ENCODE assay signal across 8 cellular contexts in the genomic region with DNA sequence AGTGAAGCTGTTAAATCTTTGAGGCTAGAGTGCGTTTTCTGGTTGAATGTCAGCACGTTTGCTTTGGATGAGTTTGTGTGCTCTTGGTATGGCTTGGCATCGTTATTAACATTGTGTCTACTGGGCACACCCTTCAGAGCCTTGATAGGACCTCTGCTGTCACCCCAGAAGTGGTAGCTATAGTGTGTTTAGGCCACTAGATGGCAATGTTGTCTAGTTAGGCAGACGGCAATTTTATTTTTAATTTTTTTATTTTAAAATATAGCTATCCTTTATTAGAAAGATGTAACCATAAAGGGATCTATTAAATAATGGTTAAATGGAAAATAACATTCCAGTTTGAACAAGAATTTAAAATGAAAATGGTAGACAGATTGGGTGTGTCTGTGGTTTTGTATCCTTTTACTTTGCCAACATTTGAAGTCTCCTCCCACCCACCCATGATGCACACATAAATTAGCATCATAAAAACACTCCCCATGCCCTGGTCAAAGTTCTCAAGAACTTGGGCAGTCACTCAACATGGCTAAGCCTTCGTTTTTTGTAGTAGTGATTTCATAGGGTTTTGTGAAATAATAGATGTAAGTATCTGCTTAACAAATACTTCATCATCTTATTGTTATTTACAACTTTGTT.
DNase-seq lines count a peak whose midpoint lies in the region; ATAC-seq, FAIRE-seq and TF ChIP-seq lines count a peak whose summit lies in the region.

No MANE protein-coding gene starts in this region.

- no peak overlapping the region for H3K56ac ChIP-seq in IMR-90 (ENCODE audit: extremely low read depth, insufficient read depth, low read length)

- H3K4me3 ChIP-seq in SK-N-SH (ENCODE audit: low read depth in 2 of 2, low read length in 1 of 2) (no peak overlapping the region; a peak in 1 of 4 replicates), IMR-90 (ENCODE audit: insufficient read depth, low read depth, low read length) (no peak overlapping the region), astrocyte (ENCODE audit: insufficient read depth, low read depth, low read length) (no peak overlapping the region), HepG2 (replicated peaks in 1 of 3; ENCODE audit: insufficient read depth in 1 of 3, low read depth in 2 of 3, low read length in 3 of 3) (no peak overlapping the region)

- H4K91ac ChIP-seq in IMR-90 (ENCODE audit: insufficient read depth, low read depth, low read length) = no peak overlapping the region

- H2AFZ ChIP-seq in SK-N-SH (ENCODE audit: low read depth) (no peak overlapping the region), IMR-90 (replicated peaks; ENCODE audit: low read length, poor library complexity) (no peak overlapping the region), astrocyte (ENCODE audit: low read depth, low read length) (no peak overlapping the region), HepG2 (ENCODE audit: low read length) (no peak overlapping the region)

- TF ChIP-seq EP300 in SK-N-SH (IDR thresholded peaks at IDR 0.05; ENCODE audit: borderline replicate concordance in 1 of 2, low read depth in 1 of 2, low read length in 1 of 2) = no peak
- no peak for TF ChIP-seq EP300 in HepG2 (IDR thresholded peaks at IDR 0.05; ENCODE audit: low read depth in 2 of 2, low read length in 2 of 2)
- TF ChIP-seq EP300 in HepG2 (CRISPR knock-in tag; IDR thresholded peaks at IDR 0.05; ENCODE audit: borderline replicate concordance) = no peak

- dilution Hi-C loops in IMR-90 (cut with HindIII; ENCODE audit: low sequenced_read_pairs, unreplicated experiment) = no loop called here

- no peak overlapping the region for H4K5ac ChIP-seq in IMR-90 (ENCODE audit: low read depth, low read length)

- TF ChIP-seq CTCF in SK-N-SH (IDR thresholded peaks at IDR 0.05) (peak; percentile 67), IMR-90 (conservative IDR thresholded peaks at IDR 0.05; ENCODE audit: low read depth, low read length) (peak; percentile 34), astrocyte (IDR thresholded peaks at IDR 0.05; ENCODE audit: insufficient read depth, low read depth, low read length) (peak; percentile 56), HepG2 (CRISPR knock-in tag; IDR thresholded peaks at IDR 0.05) (peak; percentile 35)

- H3K14ac ChIP-seq in IMR-90 (replicated peaks; ENCODE audit: low read depth, low read length) = no peak overlapping the region

- no peaks in the 10 kb centered on the region for H3K9me1 ChIP-seq in IMR-90 (ENCODE audit: insufficient read depth, low read length)

- no peak overlapping the region for H3K27ac ChIP-seq in SK-N-SH (ENCODE audit: low read depth in 2 of 2, low read length in 1 of 2)
- no peak overlapping the region for H3K27ac ChIP-seq in IMR-90 (ENCODE audit: insufficient read depth, low read length)
- H3K27ac ChIP-seq in astrocyte (ENCODE audit: low read depth, low read length) = no peak overlapping the region
- H3K27ac ChIP-seq in HepG2 (ENCODE audit: extremely low read length, insufficient read depth, low read length) = no peak overlapping the region

- no peak overlapping the region for H3K27ac Mint-ChIP-seq in astrocyte (ENCODE audit: unreplicated experiment)
- no peak overlapping the region for H3K27ac Mint-ChIP-seq in activated T-helper 17 cell treated with anti-CD3 and anti-CD28 coated beads, Interleukin-2, amount 50 U/mL, for 72 hours

- no peak overlapping the region for H2BK120ac ChIP-seq in IMR-90 (ENCODE audit: low read depth, low read length)

- H3K4me3 Mint-ChIP-seq in astrocyte (ENCODE audit: unreplicated experiment) = no peak overlapping the region
- H3K4me3 Mint-ChIP-seq in activated T-helper 17 cell treated with anti-CD3 and anti-CD28 coated beads, Interleukin-2, amount 50 U/mL, for 72 hours = no peak overlapping the region

- H2AK5ac ChIP-seq in IMR-90 (ENCODE audit: low read depth, low read length) = no peak overlapping the region

- H4K20me1 ChIP-seq in SK-N-SH (ENCODE audit: insufficient read depth) (no peaks in the 10 kb centered on the region), IMR-90 (ENCODE audit: insufficient read depth, low read length) (no peaks in the 10 kb centered on the region), astrocyte (ENCODE audit: insufficient read depth, low read length) (no peaks in the 10 kb centered on the region), HepG2 (ENCODE audit: insufficient read depth, low read length) (no peaks in the 10 kb centered on the region)

- no peak overlapping the region for H4K8ac ChIP-seq in IMR-90 (ENCODE audit: low read depth in 2 of 2, low read length in 2 of 2)

- TF ChIP-seq POLR2A in IMR-90 (IDR thresholded peaks at IDR 0.05; ENCODE audit: low read depth, low read length) (no peak), HepG2 (IDR thresholded peaks at IDR 0.05; ENCODE audit: insufficient read depth in 1 of 2, low read depth in 2 of 2, low read length in 2 of 2) (no peak)

- H3K4me1 ChIP-seq in SK-N-SH (ENCODE audit: control insufficient read depth in 1 of 2, insufficient read depth in 2 of 2, low read depth in 1 of 2, low read length in 1 of 2) = no peaks in the 10 kb centered on the region; a peak in 2 of 4 replicates
- no peaks in the 10 kb centered on the region for H3K4me1 ChIP-seq in IMR-90 (ENCODE audit: control insufficient read depth, insufficient read depth, low read length)
- no peaks in the 10 kb centered on the region for H3K4me1 ChIP-seq in astrocyte (ENCODE audit: insufficient read depth, low read length)
- no peaks in the 10 kb centered on the region for H3K4me1 ChIP-seq in HepG2 (ENCODE audit: insufficient read depth, low read length)

- ATAC-seq in SK-N-SH treated with all-trans-retinoic acid at 6 μM for 48 hours = no peak
- ATAC-seq in GM21528 (IDR thresholded peaks at IDR 0.05; ENCODE audit: low FRiP score, unreplicated experiment) = peak; percentile 90
- no peak for ATAC-seq in IMR-90 (ENCODE audit: low read depth)
- peak; percentile 71 for ATAC-seq in HepG2
- no peak for ATAC-seq in activated T-helper 17 cell treated with anti-CD3 and anti-CD28 coated beads, Interleukin-2, amount 50 U/mL, for 72 hours (replicated peaks)

- intact Hi-C loops in IMR-90 (cut with micrococcal nuclease) (no loop called here), HepG2 (cut with micrococcal nuclease; ENCODE audit: unreplicated experiment) (loop anchor here (1.0 kb wide), 1 partner anchor 194 kb away; no protein-coding TSS in a partner anchor)

- H3K36me3 ChIP-seq in SK-N-SH (replicated peaks in 1 of 2; ENCODE audit: control insufficient read depth in 1 of 2, insufficient read depth in 2 of 2, low read length in 1 of 2) (no peaks in the 10 kb centered on the region), IMR-90 (ENCODE audit: control insufficient read depth, insufficient read depth, low read length) (no peaks in the 10 kb centered on the region), astrocyte (ENCODE audit: insufficient read depth, low read length) (no peaks in the 10 kb centered on the region), HepG2 (replicated peaks in 1 of 2; ENCODE audit: control insufficient read depth in 1 of 2, insufficient read depth in 2 of 2, low read length in 2 of 2) (no peaks in the 10 kb centered on the region)

- H3K4me1 Mint-ChIP-seq in astrocyte (ENCODE audit: low read depth, unreplicated experiment) = no peaks in the 10 kb centered on the region
- H3K4me1 Mint-ChIP-seq in activated T-helper 17 cell treated with anti-CD3 and anti-CD28 coated beads, Interleukin-2, amount 50 U/mL, for 72 hours = no peaks in the 10 kb centered on the region

- peaks cover 2% of the 10 kb centered on the region for H3K9me3 Mint-ChIP-seq in astrocyte (ENCODE audit: unreplicated experiment)
- no peaks in the 10 kb centered on the region for H3K9me3 Mint-ChIP-seq in activated T-helper 17 cell treated with anti-CD3 and anti-CD28 coated beads, Interleukin-2, amount 50 U/mL, for 72 hours

- no peaks in the 10 kb centered on the region for H3K79me1 ChIP-seq in IMR-90 (ENCODE audit: low read depth in 1 of 2, low read length in 2 of 2)

- FAIRE-seq in astrocyte (lab: Jason Lieb, UNC) = no peak
- FAIRE-seq in HepG2 (lab: Jason Lieb, UNC) = peak; percentile 8

- in situ Hi-C loops in IMR-90 (cut with MboI; ENCODE audit: low sequenced_read_pairs) (no loop called here), HepG2 (cut with HindIII; ENCODE audit: extremely low pct_ligation_motif_present, low pct_unique_long_range_greater_than_20kb) (loop anchor here (10.0 kb wide), 1 partner anchor 516 kb away; no protein-coding TSS in a partner anchor)

- H3K4ac ChIP-seq in IMR-90 (ENCODE audit: low read depth, low read length) = no peak overlapping the region

- no peak overlapping the region for H2AK9ac ChIP-seq in IMR-90 (replicated peaks; ENCODE audit: low read depth, low read length, poor library complexity)

- no peak overlapping the region for H3K23ac ChIP-seq in IMR-90 (ENCODE audit: low read depth, low read length)

- TF ChIP-seq RAD21 in SK-N-SH (IDR thresholded peaks at IDR 0.05; ENCODE audit: low read length) (peak; percentile 72), IMR-90 (IDR thresholded peaks at IDR 0.05; ENCODE audit: low read length) (peak; percentile 27), HepG2 (CRISPR knock-in tag; IDR thresholded peaks at IDR 0.05) (no peak)

- 8% methylated on average over 5 of the region's 5 CpGs for WGBS in SK-N-SH (ENCODE audit: low lambda C conversion rate)
- 60% methylated on average over 1 of the region's 5 CpGs; no CpG with 5 or more reads in 1 of the 2 experiments for WGBS in IMR-90 (ENCODE audit: extremely low coverage in 2 of 2, insufficient read length in 1 of 2), 2 experiments
- 0% methylated on average over 5 of the region's 5 CpGs for WGBS in HepG2 (ENCODE audit: low lambda C conversion rate)

- H3K79me2 ChIP-seq in SK-N-SH (ENCODE audit: insufficient read depth) (no peaks in the 10 kb centered on the region), astrocyte (ENCODE audit: insufficient read depth, low read length) (no peaks in the 10 kb centered on the region), HepG2 (ENCODE audit: insufficient read depth, low read length) (no peaks in the 10 kb centered on the region)

- H3K9me2 ChIP-seq in SK-N-SH = no peaks in the 10 kb centered on the region

- no peaks in the 10 kb centered on the region for H3F3A ChIP-seq in SK-N-SH (replicated peaks; ENCODE audit: insufficient read depth)

- H3K36me3 Mint-ChIP-seq in astrocyte (ENCODE audit: low read depth, unreplicated experiment) = no peaks in the 10 kb centered on the region
- no peaks in the 10 kb centered on the region for H3K36me3 Mint-ChIP-seq in activated T-helper 17 cell treated with anti-CD3 and anti-CD28 coated beads, Interleukin-2, amount 50 U/mL, for 72 hours (ENCODE audit: low read depth)

- H3K9ac ChIP-seq in SK-N-SH (no peak overlapping the region), IMR-90 (ENCODE audit: low read depth, low read length) (no peak overlapping the region), astrocyte (ENCODE audit: low read length) (no peak overlapping the region), HepG2 (ENCODE audit: insufficient read depth, low read depth, low read length) (no peak overlapping the region)

- CTCF ChIA-PET in SK-N-SH (lab: Yijun Ruan, JAX) (interaction anchor here (0.6 to 2.8 kb wide), 23 partner anchors 14 to 521 kb away, joined by 3 to 25 read pairs (median 3); no protein-coding TSS in a partner anchor), IMR-90 (lab: Yijun Ruan, JAX) (no interaction called here), HepG2 (lab: Yijun Ruan, JAX; ENCODE audit: low intra/inter-chr PET ratio, low total read pairs) (interaction anchor here (2.5 kb wide), 1 partner anchor 517 kb away, joined by 18 read pairs; no protein-coding TSS in a partner anchor)

- no peak overlapping the region for H3K18ac ChIP-seq in IMR-90 (ENCODE audit: low read depth, low read length)

- no peak overlapping the region for H2BK20ac ChIP-seq in IMR-90 (ENCODE audit: low read depth, low read length)

- no peak overlapping the region for H2BK5ac ChIP-seq in IMR-90 (ENCODE audit: low read depth, low read length, poor library complexity, severe bottlenecking)

- no TSS peak for BruUV-seq in IMR-90 (replicated peaks; lab: Mats Ljungman, UMichigan)
- no TSS peak for BruUV-seq in HepG2 (replicated peaks; lab: Mats Ljungman, UMichigan)

- POLR2A ChIA-PET in SK-N-SH (lab: Yijun Ruan, JAX) (no interaction called here), IMR-90 (lab: Charles Lee; ENCODE audit: unreplicated experiment) (no interaction called here), HepG2 (lab: Yijun Ruan, JAX) (no interaction called here)

- H3K27me3 ChIP-seq in SK-N-SH (ENCODE audit: insufficient read depth) (no peaks in the 10 kb centered on the region), IMR-90 (ENCODE audit: control insufficient read depth, insufficient read depth, low read length) (no peaks in the 10 kb centered on the region), astrocyte (ENCODE audit: insufficient read depth, low read length) (no peaks in the 10 kb centered on the region), HepG2 (ENCODE audit: control insufficient read depth in 1 of 2, insufficient read depth in 2 of 2, low read length in 2 of 2) (no peaks in the 10 kb centered on the region)

- H3K9me3 ChIP-seq in SK-N-SH (no peaks in the 10 kb centered on the region; the same call in 1 of the 2 replicates), IMR-90 (ENCODE audit: control insufficient read depth, insufficient read depth, low read length) (peaks cover 2% of the 10 kb centered on the region; the same call in 1 of the 2 replicates), astrocyte (ENCODE audit: insufficient read depth, low read depth, low read length) (no peaks in the 10 kb centered on the region), HepG2 (ENCODE audit: low read length) (no peaks in the 10 kb centered on the region)

- DNase-seq in SK-N-SH = peak; percentile 20
- peak; percentile 1 for DNase-seq in IMR-90
- no peak for DNase-seq in astrocyte (ENCODE audit: low read depth)
- DNase-seq in HepG2 (ENCODE audit: low spot score) = peak; percentile 8
- DNase-seq in activated CD8-positive, alpha-beta memory T cell treated with anti-CD3 and anti-CD28 coated beads, Interleukin-2, amount 50 U/mL, for 4 hours = no peak

- H3K27me3 Mint-ChIP-seq in astrocyte (ENCODE audit: low read depth, unreplicated experiment) = no peaks in the 10 kb centered on the region
- no peaks in the 10 kb centered on the region for H3K27me3 Mint-ChIP-seq in activated T-helper 17 cell treated with anti-CD3 and anti-CD28 coated beads, Interleukin-2, amount 50 U/mL, for 72 hours

- H3K4me2 ChIP-seq in SK-N-SH = no peak overlapping the region
- H3K4me2 ChIP-seq in IMR-90 (ENCODE audit: low read depth, low read length) = no peak overlapping the region
- H3K4me2 ChIP-seq in astrocyte (ENCODE audit: low read length) = no peak overlapping the region
- H3K4me2 ChIP-seq in HepG2 (ENCODE audit: low read depth, low read length) = no peak overlapping the region

- H2BK15ac ChIP-seq in IMR-90 (ENCODE audit: low read depth, low read length) = no peak overlapping the region

Comparison
In these comparisons a context has a peak if more than half of its experiments do, and no peak if none do; other contexts are left out.
1. DNase-seq: peak in SK-N-SH (single experiment), IMR-90 (single experiment) and HepG2 (single experiment); none in astrocyte (single experiment) and activated CD8-positive, alpha-beta memory T cell treated with anti-CD3 and anti-CD28 coated beads, Interleukin-2, amount 50 U/mL, for 4 hours (single experiment).
2. ATAC-seq: peak in GM21528 (single experiment) and HepG2 (single experiment); none in SK-N-SH treated with all-trans-retinoic acid at 6 μM for 48 hours (single experiment), IMR-90 (single experiment) and activated T-helper 17 cell treated with anti-CD3 and anti-CD28 coated beads, Interleukin-2, amount 50 U/mL, for 72 hours (single experiment).
3. Peak in every context shown above with its lines, with median percentiles within 50 percentile points of each other: CTCF ChIP-seq.